In genomic region chr5:140567871-140568270, GRCh38 we compare ENCODE assay signal across 16 cellular contexts. TPM values are rescaled to one million over a fixed set of nuclear protein-coding genes. Genes with fewer than 3 reads are reported as not detected.
DNase-seq lines count a peak whose midpoint lies in the region; ATAC-seq, FAIRE-seq and TF ChIP-seq lines count a peak whose summit lies in the region.
"Had no signal": no experiment of that assay in that cellular context is flagged by ENCODE, and none has a peak within 500 bp of the region (broad histone marks: within the 10 kb centered on the region; RNA-seq: fewer than 3 reads in every experiment).

No MANE protein-coding gene starts in this region.

- no peaks in the 10 kb centered on the region for H3K27me3 Mint-ChIP-seq in activated CD8-positive, alpha-beta memory T cell treated with anti-CD3 and anti-CD28 coated beads, Interleukin-2, amount 10 ng/mL, durations not matched to agents 7 days and 5 days
- H3K27me3 Mint-ChIP-seq in GM23338 (ENCODE audit: insufficient read depth, low read depth, poor library complexity) (peaks cover 10% of the 10 kb centered on the region), osteocyte (ENCODE audit: unreplicated experiment) (no peaks in the 10 kb centered on the region)

- no peaks in the 10 kb centered on the region for H3K27me3 ChIP-seq in GM23338 (ENCODE audit: insufficient read depth)
- no peaks in the 10 kb centered on the region for H3K27me3 ChIP-seq in GM12878 (replicated peaks in 1 of 2; ENCODE audit: control insufficient read depth in 2 of 2, insufficient read depth in 2 of 2, low read length in 1 of 2)

- H3K4me1 ChIP-seq in GM23338 (ENCODE audit: insufficient read depth) (peaks cover 5% of the 10 kb centered on the region; the same call in 1 of the 2 replicates), GM12878 (ENCODE audit: control insufficient read depth, insufficient read depth, low read length) (peaks cover 46% of the 10 kb centered on the region)

- peaks cover 8% of the 10 kb centered on the region; the same call in 1 of the 2 replicates for H4K20me1 ChIP-seq in GM23338 (replicated peaks; ENCODE audit: insufficient read depth)
- H4K20me1 ChIP-seq in GM12878 (ENCODE audit: control insufficient read depth, insufficient read depth), result no peaks in the 10 kb centered on the region

- POLR2A ChIA-PET in GM12878 (lab: Charles Lee), result no interaction called here

- no peak for TF ChIP-seq RAD21 in GM12878 (IDR thresholded peaks at IDR 0.05; ENCODE audit: insufficient read depth, low read depth, low read length)

- no peaks in the 10 kb centered on the region for H3K9me3 ChIP-seq in GM12878 (replicated peaks; ENCODE audit: control insufficient read depth, insufficient read depth, low read length)

- intact Hi-C loops in GM12878 (cut with micrococcal nuclease; ENCODE audit: unreplicated experiment), result no loop called here

- peak overlapping the region; percentile 96 for H3K27ac Mint-ChIP-seq in activated CD8-positive, alpha-beta memory T cell treated with anti-CD3 and anti-CD28 coated beads, Interleukin-2, amount 10 ng/mL, durations not matched to agents 7 days and 5 days
- H3K27ac Mint-ChIP-seq in GM23338, result no peak overlapping the region
- no peak overlapping the region for H3K27ac Mint-ChIP-seq in osteocyte (ENCODE audit: unreplicated experiment)

- no peaks in the 10 kb centered on the region for H3F3A ChIP-seq in GM23338 (replicated peaks; ENCODE audit: low read depth)

- no peaks in the 10 kb centered on the region for H3K36me3 ChIP-seq in GM23338 (ENCODE audit: insufficient read depth)
- peaks cover 6 to 8% of the 10 kb centered on the region in 2 experiments; a peak in 3 of 4 replicates for H3K36me3 ChIP-seq in GM12878 (ENCODE audit: control insufficient read depth in 2 of 2, insufficient read depth in 2 of 2, low read length in 1 of 2)

- RAD21 ChIA-PET in GM12878 (lab: Charles Lee; ENCODE audit: unreplicated experiment), result no interaction called here

- no peak overlapping the region for H3K4me3 ChIP-seq in GM23338
- no peak overlapping the region for H3K4me3 ChIP-seq in GM12878
- H3K4me3 ChIP-seq: coronary artery, K562 had no signal

- ATAC-seq in activated CD8-positive, alpha-beta memory T cell treated with anti-CD3 and anti-CD28 coated beads, Interleukin-2, amount 10 ng/mL, durations not matched to agents 7 days and 5 days, result no peak
- ATAC-seq in GM23338, result no peak
- ATAC-seq in GM12878, result no peak
- ATAC-seq: K562 had no signal

- TF ChIP-seq CTCF in GM23338 (conservative IDR thresholded peaks at IDR 0.05; ENCODE audit: low read depth in 2 of 2) (no peak), GM12878 (IDR thresholded peaks at IDR 0.05 in 2 of 3, conservative IDR thresholded peaks at IDR 0.05 in 1 of 3; ENCODE audit: control insufficient read depth in 2 of 3, extremely low read depth in 1 of 3, insufficient read depth in 1 of 3, low read depth in 3 of 3, low read length in 3 of 3) (no peak), osteocyte (IDR thresholded peaks at IDR 0.05) (no peak)

- TF ChIP-seq POLR2A in GM12878 (IDR thresholded peaks at IDR 0.05; ENCODE audit: low read depth, low read length), result no peak

- peaks cover 36% of the 10 kb centered on the region for H3K36me3 Mint-ChIP-seq in activated CD8-positive, alpha-beta memory T cell treated with anti-CD3 and anti-CD28 coated beads, Interleukin-2, amount 10 ng/mL, durations not matched to agents 7 days and 5 days
- H3K36me3 Mint-ChIP-seq in GM23338 (ENCODE audit: low read depth) (peaks cover 26% of the 10 kb centered on the region), osteocyte (ENCODE audit: unreplicated experiment) (peaks cover 16% of the 10 kb centered on the region)

- no peak overlapping the region for H3K4me3 Mint-ChIP-seq in activated CD8-positive, alpha-beta memory T cell treated with anti-CD3 and anti-CD28 coated beads, Interleukin-2, amount 10 ng/mL, durations not matched to agents 7 days and 5 days
- H3K4me3 Mint-ChIP-seq in GM23338 (peak overlapping the region; percentile 23; the same call in 1 of the 3 replicates), osteocyte (ENCODE audit: unreplicated experiment) (no peak overlapping the region)

- peaks cover 55% of the 10 kb centered on the region for H3K4me1 Mint-ChIP-seq in activated CD8-positive, alpha-beta memory T cell treated with anti-CD3 and anti-CD28 coated beads, Interleukin-2, amount 10 ng/mL, durations not matched to agents 7 days and 5 days
- H3K4me1 Mint-ChIP-seq in GM23338 (peaks cover 5% of the 10 kb centered on the region; the same call in 2 of the 3 replicates), osteocyte (ENCODE audit: unreplicated experiment) (peaks cover 29% of the 10 kb centered on the region)

- H3K9me2 ChIP-seq in GM23338 (ENCODE audit: insufficient read depth), result no peaks in the 10 kb centered on the region

- CTCF ChIA-PET in activated CD8-positive, alpha-beta memory T cell treated with anti-CD3 and anti-CD28 coated beads, Interleukin-2, amount 10 ng/mL, durations not matched to agents 7 days and 5 days (lab: Charles Lee), result no interaction called here
- CTCF ChIA-PET in GM12878 (lab: Yijun Ruan, JAX), result interaction anchor here (1.1 kb wide), 1 partner anchor 35 kb away, joined by 3 read pairs; no protein-coding TSS in a partner anchor

- in situ Hi-C loops in GM12878 (cut with MboI), result no loop called here

- TF ChIP-seq EP300 in GM12878 (IDR thresholded peaks at IDR 0.05; ENCODE audit: borderline replicate concordance in 1 of 2, control insufficient read depth in 1 of 2, low read depth in 2 of 2, low read length in 2 of 2), result no peak

- FAIRE-seq in GM12878 (lab: Jason Lieb, UNC), result no peak
- FAIRE-seq: K562, RCC 7860 had no signal

- no peak for DNase-seq in activated CD8-positive, alpha-beta memory T cell treated with anti-CD3 and anti-CD28 coated beads, Interleukin-2, amount 10 ng/mL, durations not matched to agents 7 days and 5 days
- DNase-seq in activated CD8-positive, alpha-beta memory T cell treated with anti-CD3 and anti-CD28 coated beads for 24 hours, result no peak
- no peak for DNase-seq in GM23338 (ENCODE audit: low spot score)
- DNase-seq in GM12878 (ENCODE audit: low read depth, low spot score), result no peak
- peak; percentile 75 for DNase-seq in osteocyte (ENCODE audit: extremely low spot score, unreplicated experiment)
- no peak for DNase-seq in HPDE6-E6E7 (ENCODE audit: extremely low spot score)
- no peak for DNase-seq in effector CD4-positive, alpha-beta T cell
- DNase-seq in NOMO-1 treated with dmso at 0.1 percent for 144 hours (lab: John Stamatoyannopoulos, UW; ENCODE audit: unreplicated experiment), result no peak
- DNase-seq: aorta, NCI-H1092 treated with DMSO at 0.1 percent for 48 hours, NCI-H774, retina had no signal

- SMC1A ChIA-PET in GM12878 (lab: Charles Lee; ENCODE audit: uncharacterized antibody, unreplicated experiment), result interaction anchor here (2.5 kb wide), 2 partner anchors 34 to 194 kb away, joined by 5 to 14 read pairs; no protein-coding TSS in a partner anchor

- H2AFZ ChIP-seq in GM23338, result no peak overlapping the region
- no peak overlapping the region for H2AFZ ChIP-seq in GM12878 (ENCODE audit: control insufficient read depth, low read depth, low read length)

- no peaks in the 10 kb centered on the region for H3K9me3 Mint-ChIP-seq in activated CD8-positive, alpha-beta memory T cell treated with anti-CD3 and anti-CD28 coated beads, Interleukin-2, amount 10 ng/mL, durations not matched to agents 7 days and 5 days (ENCODE audit: low read depth)
- H3K9me3 Mint-ChIP-seq in GM23338, result no peaks in the 10 kb centered on the region; the same call in 2 of the 3 replicates
- no peaks in the 10 kb centered on the region for H3K9me3 Mint-ChIP-seq in osteocyte (ENCODE audit: unreplicated experiment)

- H3K4me2 ChIP-seq in GM23338 (no peak overlapping the region), GM12878 (ENCODE audit: control insufficient read depth, insufficient read depth) (peak overlapping the region; percentile 68)

- H3K27ac ChIP-seq in GM23338 (ENCODE audit: low read depth) (no peak overlapping the region), GM12878 (ENCODE audit: control insufficient read depth, insufficient read depth) (no peak overlapping the region; the same call in none of the 2 replicates)

- 95% methylated on average over 13 of the region's 13 CpGs for WGBS in GM12878 (ENCODE audit: insufficient coverage, insufficient replicate concordance, low lambda C conversion rate, missing lambda C conversion rate)

- H3K9ac ChIP-seq in GM12878 (ENCODE audit: control insufficient read depth, insufficient read depth, low read length), result no peak overlapping the region

- BruUV-seq in GM12878 (replicated peaks; lab: Mats Ljungman, UMichigan), result no TSS peak

- peaks cover 11% of the 10 kb centered on the region for H3K79me2 ChIP-seq in GM23338 (replicated peaks; ENCODE audit: insufficient read depth)
- peaks cover 45% of the 10 kb centered on the region for H3K79me2 ChIP-seq in GM12878 (ENCODE audit: control insufficient read depth, insufficient read depth, low read length)

RNA-seq across cellular contexts. Expression of gene SLC35A4, which starts 3.2 kb away (rescaled TPM):
- total RNA-seq in activated CD8-positive, alpha-beta memory T cell treated with anti-CD3 and anti-CD28 coated beads, Interleukin-2, amount 10 ng/mL, durations not matched to agents 7 days and 5 days, result 100 to 1,000 TPM; 100 to 101 TPM
- 34.4 and 39.1 TPM in 2 replicates for total RNA-seq in GM23338 (2014; rRNA removed; shearing (Covaris generic))
- 17.7 and 19.0 TPM in 2 replicates for polyA plus RNA-seq in GM23338 (2016; fragmentation: Nextera tagmentation; extraction: Ambion mirVana)
- total RNA-seq in GM12878 (2013; cell fraction: nucleolus; rRNA removed), result 21.0 and 26.2 TPM in 2 replicates
- total RNA-seq in GM12878 (2014; rRNA removed), result 36.9 and 44.6 TPM in 2 replicates
- 22.2 and 23.8 TPM in 2 replicates for total RNA-seq in GM12878 (2014; rRNA removed; fragmentation: Illumina TruSeq; extraction: Trizol)
- total RNA-seq in GM12878 (2021), result 133 and 134 TPM in 2 replicates
- polyA plus RNA-seq in GM12878 (2011; ENCODE audit: low read depth), result 164 TPM
- 57.1 and 167 TPM in 2 replicates for polyA plus RNA-seq in GM12878 (2011; rRNA removed)
- 166 and 217 TPM in 2 replicates for polyA plus RNA-seq in GM12878 (2011; cell fraction: cytosol; rRNA removed)
- 93.5 and 103 TPM in 2 replicates for polyA plus RNA-seq in GM12878 (2011; cell fraction: nucleus; rRNA removed)
- 83.8 and 159 TPM in 2 replicates for polyA plus RNA-seq in GM12878 (2012)
- polyA plus RNA-seq in GM12878 (2014; fragmentation: Illumina TruSeq; extraction: Trizol), result 145 and 150 TPM in 2 replicates
- polyA plus RNA-seq in GM12878 (2014; fragmentation: Nextera tagmentation; extraction: Ambion mirVana), result 10 to 100 TPM; 27.8 to 31.7 TPM
- polyA plus RNA-seq in GM12878 (2014; rRNA removed), result 96.4 and 103 TPM in 2 replicates
- polyA plus RNA-seq in GM12878 (2016; fragmentation: Nextera tagmentation; extraction: Ambion mirVana), result 100 to 1,000 TPM; 132 to 154 TPM
- polyA minus RNA-seq in GM12878 (2011; rRNA and poly(A)+ RNA removed), result 119 and 156 TPM in 2 replicates
- polyA minus RNA-seq in GM12878 (2011; cell fraction: cytosol; rRNA and poly(A)+ RNA removed), result 28.9 and 34.4 TPM in 2 replicates
- polyA minus RNA-seq in GM12878 (2011; cell fraction: nucleus; rRNA and poly(A)+ RNA removed), result 21.9 and 29.4 TPM in 2 replicates
- total RNA-seq in osteocyte, result 79.6 and 80.9 TPM in 2 replicates

RNA-seq across cellular contexts. Expression of gene APBB3, which starts 3.5 kb away (rescaled TPM):
- total RNA-seq in activated CD8-positive, alpha-beta memory T cell treated with anti-CD3 and anti-CD28 coated beads, Interleukin-2, amount 10 ng/mL, durations not matched to agents 7 days and 5 days, result 10 to 100 TPM; 20.0 to 24.8 TPM
- total RNA-seq in GM23338 (2014; rRNA removed; shearing (Covaris generic)), result 10.2 and 15.4 TPM in 2 replicates
- 7.7 and 9.0 TPM in 2 replicates for polyA plus RNA-seq in GM23338 (2016; fragmentation: Nextera tagmentation; extraction: Ambion mirVana)
- 92.4 and 112 TPM in 2 replicates for total RNA-seq in GM12878 (2013; cell fraction: nucleolus; rRNA removed)
- 10.7 and 13.7 TPM in 2 replicates for total RNA-seq in GM12878 (2014; rRNA removed)
- 6.1 and 6.2 TPM in 2 replicates for total RNA-seq in GM12878 (2014; rRNA removed; fragmentation: Illumina TruSeq; extraction: Trizol)
- total RNA-seq in GM12878 (2021), result 19.2 and 20.0 TPM in 2 replicates
- 16.6 TPM for polyA plus RNA-seq in GM12878 (2011; ENCODE audit: low read depth)
- polyA plus RNA-seq in GM12878 (2011; rRNA removed), result 25.0 and 33.3 TPM in 2 replicates
- 29.4 and 37.5 TPM in 2 replicates for polyA plus RNA-seq in GM12878 (2011; cell fraction: cytosol; rRNA removed)
- 292 and 410 TPM in 2 replicates for polyA plus RNA-seq in GM12878 (2011; cell fraction: nucleus; rRNA removed)
- polyA plus RNA-seq in GM12878 (2012), result 27.7 and 28.7 TPM in 2 replicates
- polyA plus RNA-seq in GM12878 (2014; fragmentation: Illumina TruSeq; extraction: Trizol), result 8.1 and 11.1 TPM in 2 replicates
- polyA plus RNA-seq in GM12878 (2014; fragmentation: Nextera tagmentation; extraction: Ambion mirVana), result under 1 TPM; 0.35 to 0.84 TPM
- 25.0 and 28.1 TPM in 2 replicates for polyA plus RNA-seq in GM12878 (2014; rRNA removed)
- polyA plus RNA-seq in GM12878 (2016; fragmentation: Nextera tagmentation; extraction: Ambion mirVana), result 10 to 100 TPM; 15.0 to 15.6 TPM
- polyA minus RNA-seq in GM12878 (2011; rRNA and poly(A)+ RNA removed), result 34.0 and 38.3 TPM in 2 replicates
- polyA minus RNA-seq in GM12878 (2011; cell fraction: cytosol; rRNA and poly(A)+ RNA removed), result 7.1 and 8.5 TPM in 2 replicates
- 49.9 and 76.9 TPM in 2 replicates for polyA minus RNA-seq in GM12878 (2011; cell fraction: nucleus; rRNA and poly(A)+ RNA removed)
- total RNA-seq in osteocyte, result 62.3 and 70.7 TPM in 2 replicates

RNA-seq across cellular contexts. Expression of gene SRA1, which starts 10.6 kb away (rescaled TPM):
- total RNA-seq in activated CD8-positive, alpha-beta memory T cell treated with anti-CD3 and anti-CD28 coated beads, Interleukin-2, amount 10 ng/mL, durations not matched to agents 7 days and 5 days, result 10 to 100 TPM; 37.9 to 47.3 TPM
- 29.7 and 38.4 TPM in 2 replicates for total RNA-seq in GM23338 (2014; rRNA removed; shearing (Covaris generic))
- polyA plus RNA-seq in GM23338 (2016; fragmentation: Nextera tagmentation; extraction: Ambion mirVana) (67.2 and 74.7 TPM in 2 replicates), GM12878 (2011; rRNA removed) (36.6 and 44.3 TPM in 2 replicates), GM12878 (2014; fragmentation: Illumina TruSeq; extraction: Trizol) (51.0 and 56.9 TPM in 2 replicates), GM12878 (2014; fragmentation: Nextera tagmentation; extraction: Ambion mirVana) (10 to 100 TPM; 35.3 to 52.7 TPM), GM12878 (2014; rRNA removed) (59.7 and 61.2 TPM in 2 replicates), GM12878 (2016; fragmentation: Nextera tagmentation; extraction: Ambion mirVana) (100 to 1,000 TPM; 115 to 127 TPM)
- 20.3 and 22.3 TPM in 2 replicates for total RNA-seq in GM12878 (2013; cell fraction: nucleolus; rRNA removed)
- total RNA-seq in GM12878 (2014; rRNA removed) (60.9 and 66.3 TPM in 2 replicates), GM12878 (2014; rRNA removed; fragmentation: Illumina TruSeq; extraction: Trizol) (41.3 and 43.4 TPM in 2 replicates), GM12878 (2021) (53.2 and 55.2 TPM in 2 replicates), osteocyte (41.9 and 43.7 TPM in 2 replicates)
- 29.9 TPM for polyA plus RNA-seq in GM12878 (2011; ENCODE audit: low read depth)
- polyA plus RNA-seq in GM12878 (2011; cell fraction: cytosol; rRNA removed), result 46.4 and 51.0 TPM in 2 replicates
- 68.5 and 77.1 TPM in 2 replicates for polyA plus RNA-seq in GM12878 (2011; cell fraction: nucleus; rRNA removed)
- 37.7 and 41.4 TPM in 2 replicates for polyA plus RNA-seq in GM12878 (2012)
- 19.7 and 20.7 TPM in 2 replicates for polyA minus RNA-seq in GM12878 (2011; rRNA and poly(A)+ RNA removed)
- 10.6 and 15.5 TPM in 2 replicates for polyA minus RNA-seq in GM12878 (2011; cell fraction: cytosol; rRNA and poly(A)+ RNA removed)
- polyA minus RNA-seq in GM12878 (2011; cell fraction: nucleus; rRNA and poly(A)+ RNA removed), result 13.1 and 24.1 TPM in 2 replicates

RNA-seq across cellular contexts. Expression of gene EIF4EBP3, which starts 20.4 kb away (rescaled TPM):
- 1 to 10 TPM; 7.4 to 9.0 TPM for total RNA-seq in activated CD8-positive, alpha-beta memory T cell treated with anti-CD3 and anti-CD28 coated beads, Interleukin-2, amount 10 ng/mL, durations not matched to agents 7 days and 5 days
- 2.4 TPM in 1 of 2 replicates, not detected in the other for total RNA-seq in GM23338 (2014; rRNA removed; shearing (Covaris generic))
- polyA plus RNA-seq in GM23338 (2016; fragmentation: Nextera tagmentation; extraction: Ambion mirVana), result 20.2 and 21.5 TPM in 2 replicates
- total RNA-seq in GM12878 (2013; cell fraction: nucleolus; rRNA removed), result not detected in 2 replicates
- total RNA-seq in GM12878 (2014; rRNA removed), result 2.0 and 3.7 TPM in 2 replicates
- 2.9 and 3.6 TPM in 2 replicates for total RNA-seq in GM12878 (2014; rRNA removed; fragmentation: Illumina TruSeq; extraction: Trizol)
- 6.2 and 9.3 TPM in 2 replicates for total RNA-seq in GM12878 (2021)
- polyA plus RNA-seq in GM12878 (2011; ENCODE audit: low read depth), result 4.1 TPM
- 2.8 and 3.5 TPM in 2 replicates for polyA plus RNA-seq in GM12878 (2011; rRNA removed)
- 2.5 and 3.4 TPM in 2 replicates for polyA plus RNA-seq in GM12878 (2011; cell fraction: cytosol; rRNA removed)
- 2.5 and 4.2 TPM in 2 replicates for polyA plus RNA-seq in GM12878 (2011; cell fraction: nucleus; rRNA removed)
- 14.4 and 18.4 TPM in 2 replicates for polyA plus RNA-seq in GM12878 (2012)
- 2.2 and 4.6 TPM in 2 replicates for polyA plus RNA-seq in GM12878 (2014; fragmentation: Illumina TruSeq; extraction: Trizol)
- polyA plus RNA-seq in GM12878 (2014; fragmentation: Nextera tagmentation; extraction: Ambion mirVana), result 10 to 100 TPM in 1 of 2 experiments, 1 to 10 TPM in 1; 6.3 to 16.1 TPM
- polyA plus RNA-seq in GM12878 (2014; rRNA removed), result 7.5 and 8.3 TPM in 2 replicates
- 10 to 100 TPM in 1 of 2 experiments, 1 to 10 TPM in 1; 9.5 to 10.2 TPM for polyA plus RNA-seq in GM12878 (2016; fragmentation: Nextera tagmentation; extraction: Ambion mirVana)
- 2.2 and 2.6 TPM in 2 replicates for polyA minus RNA-seq in GM12878 (2011; rRNA and poly(A)+ RNA removed)
- 3.7 TPM in 1 of 2 replicates, not detected in the other for polyA minus RNA-seq in GM12878 (2011; cell fraction: cytosol; rRNA and poly(A)+ RNA removed)
- polyA minus RNA-seq in GM12878 (2011; cell fraction: nucleus; rRNA and poly(A)+ RNA removed), result 1.6 TPM in 1 of 2 replicates, not detected in the other
- 13.2 and 14.7 TPM in 2 replicates for total RNA-seq in osteocyte
- total RNA-seq: myocyte had no signal
